ENCODE assay signal across 19 cellular contexts in genomic region chr9:68708513-68708912, GRCh38. TPM values are rescaled to one million over a fixed set of nuclear protein-coding genes. Genes with fewer than 3 reads are reported as not detected.
DNase-seq lines count a peak whose midpoint lies in the region; ATAC-seq and TF ChIP-seq lines count a peak whose summit lies in the region.
"Had no signal": no experiment of that assay in that cellular context is flagged by ENCODE, and none has a peak within 500 bp of the region (broad histone marks: within the 10 kb centered on the region; RNA-seq: fewer than 3 reads in every experiment).

No MANE protein-coding gene starts in this region.

- peaks cover 34% of the 10 kb centered on the region for H3K4me1 Mint-ChIP-seq in neural crest cell
- peaks cover 17% of the 10 kb centered on the region for H3K4me1 Mint-ChIP-seq in activated naive CD4-positive, alpha-beta T cell treated with anti-CD3 and anti-CD28 coated beads for 36 hours (ENCODE audit: low read depth)

- H3K36me3 ChIP-seq in tibial nerve = no peaks in the 10 kb centered on the region
- H3K36me3 ChIP-seq: esophagus squamous epithelium had no signal

- no peak overlapping the region for H3K27ac ChIP-seq in tibial nerve
- H3K27ac ChIP-seq: esophagus squamous epithelium had no signal

- TF ChIP-seq EP300 in tibial nerve (IDR thresholded peaks at IDR 0.05) = no peak

- H3K27me3 Mint-ChIP-seq in neural crest cell (ENCODE audit: low read depth) = peaks cover 65% of the 10 kb centered on the region
- peaks cover 68% of the 10 kb centered on the region for H3K27me3 Mint-ChIP-seq in activated naive CD4-positive, alpha-beta T cell treated with anti-CD3 and anti-CD28 coated beads for 36 hours (ENCODE audit: low read depth)

- intact Hi-C loops in activated naive CD4-positive, alpha-beta T cell treated with anti-CD3 and anti-CD28 coated beads for 36 hours (cut with micrococcal nuclease) = loop anchor here (5.0 kb wide), 2 partner anchors 126 to 239 kb away; no protein-coding TSS in a partner anchor

- WGBS in tibial nerve, 2 donors = 73 to 84% methylated on average over 3 of the region's 3 CpGs

- no peaks in the 10 kb centered on the region for H3K9me3 ChIP-seq in tibial nerve
- H3K9me3 ChIP-seq: esophagus squamous epithelium had no signal

- TF ChIP-seq CTCF in GM13977 (IDR thresholded peaks at IDR 0.05; ENCODE audit: extremely low read depth, insufficient read depth, missing control alignments) (no peak), neural crest cell (conservative IDR thresholded peaks at IDR 0.05) (no peak), tibial nerve (IDR thresholded peaks at IDR 0.05) (no peak)

- H3K27ac Mint-ChIP-seq in neural crest cell (ENCODE audit: unreplicated experiment) = no peak overlapping the region
- no peak overlapping the region for H3K27ac Mint-ChIP-seq in activated naive CD4-positive, alpha-beta T cell treated with anti-CD3 and anti-CD28 coated beads for 36 hours
- H3K27ac Mint-ChIP-seq: naive thymus-derived CD8-positive, alpha-beta T cell had no signal

- TF ChIP-seq POLR2A in tibial nerve (IDR thresholded peaks at IDR 0.05) = no peak

- in situ Hi-C loops in GM13977 (cut with MboI; ENCODE audit: low pct_unique_long_range_greater_than_20kb, low sequenced_read_pairs, unreplicated experiment) = loop anchor here (25.0 kb wide), 1 partner anchor 304 kb away; the partner anchor contains the start of gene PRKACG

- CTCF ChIA-PET in activated naive CD4-positive, alpha-beta T cell treated with anti-CD3 and anti-CD28 coated beads for 36 hours (lab: Charles Lee) = interaction anchor here (0.7 to 0.9 kb wide), 2 partner anchors 11 to 304 kb away, joined by 3 read pairs; no protein-coding TSS in a partner anchor

- peak; percentile 45 for DNase-seq in GM13977 (ENCODE audit: low spot score)
- peak; percentile 9 for DNase-seq in OCI-M1 (lab: John Stamatoyannopoulos, UW)
- no peak for DNase-seq in neural crest cell (ENCODE audit: low read depth, low spot score)
- DNase-seq in activated naive CD4-positive, alpha-beta T cell treated with anti-CD3 and anti-CD28 coated beads for 36 hours = no peak
- DNase-seq in tibial nerve (ENCODE audit: low spot score in 2 of 2) = no peak
- DNase-seq in NCI-H82 (lab: John Stamatoyannopoulos, UW) = no peak
- DNase-seq: activated CD4-positive, alpha-beta T cell treated with anti-CD3 and anti-CD28 coated beads for 4 hours; activated CD8-positive, alpha-beta memory T cell treated with anti-CD3 and anti-CD28 coated beads, Interleukin-2, amount 50 U/mL, for 4 hours; activated gamma-delta T cell; amniotic stem cell; Calu3; esophagus squamous epithelium; HCEC 1CT; naive thymus-derived CD8-positive, alpha-beta T cell; NCI-H1105 treated with DMSO at 0.1 percent for 48 hours; stimulated activated CD4-positive, alpha-beta T cell treated with anti-CD3 and anti-CD28 coated beads, Interleukin-1b, Interleukin-23, amount 100 ng/mL, for 48 hours had no signal

- peak overlapping the region; percentile 10 for H3K4me3 Mint-ChIP-seq in neural crest cell
- H3K4me3 Mint-ChIP-seq in activated naive CD4-positive, alpha-beta T cell treated with anti-CD3 and anti-CD28 coated beads for 36 hours = no peak overlapping the region
- H3K4me3 Mint-ChIP-seq: naive thymus-derived CD8-positive, alpha-beta T cell had no signal

- H3K4me1 ChIP-seq in tibial nerve = peaks cover 0 to 29% (median 9%) of the 10 kb centered on the region in 4 donors

- H3K9me3 Mint-ChIP-seq in neural crest cell = no peaks in the 10 kb centered on the region
- no peaks in the 10 kb centered on the region for H3K9me3 Mint-ChIP-seq in activated naive CD4-positive, alpha-beta T cell treated with anti-CD3 and anti-CD28 coated beads for 36 hours
- H3K9me3 Mint-ChIP-seq: naive thymus-derived CD8-positive, alpha-beta T cell had no signal

- no peak overlapping the region for H3K4me3 ChIP-seq in tibial nerve
- H3K4me3 ChIP-seq: esophagus squamous epithelium, K562 had no signal

- peak; percentile 18 for ATAC-seq in HG03432 (IDR thresholded peaks at IDR 0.05; ENCODE audit: unreplicated experiment)
- ATAC-seq: K562; naive thymus-derived CD8-positive, alpha-beta T cell had no signal

- H3K36me3 Mint-ChIP-seq in neural crest cell (ENCODE audit: low read depth) = peaks cover 4% of the 10 kb centered on the region
- H3K36me3 Mint-ChIP-seq in activated naive CD4-positive, alpha-beta T cell treated with anti-CD3 and anti-CD28 coated beads for 36 hours (ENCODE audit: low read depth) = no peaks in the 10 kb centered on the region
- H3K36me3 Mint-ChIP-seq: naive thymus-derived CD8-positive, alpha-beta T cell had no signal

- H3K27me3 ChIP-seq in tibial nerve = peaks cover 0 to 52% of the 10 kb centered on the region in 2 donors

RNA-seq across cellular contexts. Expression of gene PIP5K1B, which starts 3.5 kb away (rescaled TPM):
- total RNA-seq in neural crest cell (5.9 and 6.5 TPM in 2 replicates), tibial nerve (1 to 10 TPM in 3 of 4 donors, under 1 TPM in 1; 0.20 to 6.8 (median 3.5) TPM)
- under 1 TPM; 0.38 to 0.42 TPM for total RNA-seq in activated naive CD4-positive, alpha-beta T cell treated with anti-CD3 and anti-CD28 coated beads for 36 hours
- total RNA-seq: RPMI7951 had no signal

Comparison
In these comparisons a context has a peak if more than half of its experiments do, and no peak if none do; other contexts are left out.
1. DNase-seq: peak in GM13977 (single experiment) and OCI-M1 (single experiment); none in neural crest cell (single experiment), activated naive CD4-positive, alpha-beta T cell treated with anti-CD3 and anti-CD28 coated beads for 36 hours (single experiment), tibial nerve (0 of 2) and NCI-H82 (single experiment).